In the genomic region with DNA sequence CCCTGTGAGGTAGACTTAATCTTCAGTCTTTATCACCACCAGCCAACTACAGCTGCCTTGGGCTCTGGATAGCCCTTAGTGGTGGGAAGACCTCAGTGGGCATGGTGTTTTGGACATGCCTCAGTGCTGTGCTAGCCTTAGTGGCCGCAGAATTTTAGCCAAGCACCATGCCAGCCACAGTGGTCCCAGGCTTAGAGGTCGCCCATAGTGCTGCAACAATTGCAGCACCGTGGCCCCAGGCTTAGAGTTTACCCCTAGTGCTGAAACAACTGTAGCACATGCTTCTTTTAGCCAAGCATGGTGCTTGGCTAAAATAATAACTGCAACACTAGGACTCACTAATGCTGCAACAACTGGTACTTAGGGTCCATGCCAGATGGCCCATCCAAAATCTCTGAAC, we compare ENCODE assay signal across 21 cellular contexts. TPM values are rescaled to one million over a fixed set of nuclear protein-coding genes. Genes with fewer than 3 reads are reported as not detected.
DNase-seq lines count a peak whose midpoint lies in the region; ATAC-seq, FAIRE-seq and TF ChIP-seq lines count a peak whose summit lies in the region.
"Had no signal": no experiment of that assay in that cellular context is flagged by ENCODE, and none has a peak within 500 bp of the region (broad histone marks: within the 10 kb centered on the region; RNA-seq: fewer than 3 reads in every experiment).

No MANE protein-coding gene starts in this region.

- TF ChIP-seq CTCF in bronchial epithelial cell (IDR thresholded peaks at IDR 0.05; ENCODE audit: insufficient read depth, low read length, severe bottlenecking) (no peak), osteocyte (IDR thresholded peaks at IDR 0.05) (no peak)

- peak overlapping the region; percentile 69 for H3K27ac Mint-ChIP-seq in osteocyte (ENCODE audit: unreplicated experiment)
- H3K27ac Mint-ChIP-seq: CD4-positive, alpha-beta memory T cell had no signal

- H3K4me1 Mint-ChIP-seq in osteocyte (ENCODE audit: unreplicated experiment), result peaks cover 22% of the 10 kb centered on the region
- H3K4me1 Mint-ChIP-seq: CD4-positive, alpha-beta memory T cell had no signal

- ATAC-seq in HG03457 (IDR thresholded peaks at IDR 0.05; ENCODE audit: unreplicated experiment), result no peak

- no peaks in the 10 kb centered on the region for H3K36me3 ChIP-seq in bronchial epithelial cell (ENCODE audit: control insufficient read depth, insufficient read depth, low read length)

- H3K27me3 Mint-ChIP-seq in osteocyte (ENCODE audit: unreplicated experiment), result no peaks in the 10 kb centered on the region
- H3K27me3 Mint-ChIP-seq: CD4-positive, alpha-beta memory T cell had no signal

- DNase-seq in NCI-H82 (lab: John Stamatoyannopoulos, UW), result peak; percentile 76
- DNase-seq in bronchial epithelial cell (ENCODE audit: low read depth), result no peak
- DNase-seq in osteocyte (ENCODE audit: extremely low spot score, unreplicated experiment), result no peak
- no peak for DNase-seq in cerebellar nuclear complex (lab: John Stamatoyannopoulos, UW)
- no peak for DNase-seq in GM19238 (ENCODE audit: insufficient read length, low spot score)
- no peak for DNase-seq in activated naive CD4-positive, alpha-beta T cell treated with anti-CD3 and anti-CD28 coated beads, Interleukin-2, amount 50 U/mL, for 16 hours
- DNase-seq: C1 segment of cervical spinal cord; Calu3; CD4-positive, alpha-beta memory T cell; COR-L47; DMS53; DMS79 treated with DMSO at 0.1 percent for 48 hours; GF-D8; GM23248; H7; HCEC 1CT had no signal

- H3K4me3 Mint-ChIP-seq in osteocyte (ENCODE audit: unreplicated experiment), result no peak overlapping the region
- H3K4me3 Mint-ChIP-seq: CD4-positive, alpha-beta memory T cell had no signal

- H3K9me3 Mint-ChIP-seq in osteocyte (ENCODE audit: unreplicated experiment), result no peaks in the 10 kb centered on the region
- H3K9me3 Mint-ChIP-seq: CD4-positive, alpha-beta memory T cell had no signal

- peaks cover 4% of the 10 kb centered on the region for H3K36me3 Mint-ChIP-seq in osteocyte (ENCODE audit: unreplicated experiment)
- H3K36me3 Mint-ChIP-seq: CD4-positive, alpha-beta memory T cell had no signal

- peak; percentile 18 for FAIRE-seq in bronchial epithelial cell (lab: Jason Lieb, UNC)
- FAIRE-seq: GM12891, GM19239, H1 had no signal

- no peak overlapping the region for H3K4me3 ChIP-seq in bronchial epithelial cell (ENCODE audit: low read depth, low read length)
- H3K4me3 ChIP-seq: GM23248 had no signal

- H3K27me3 ChIP-seq in bronchial epithelial cell (ENCODE audit: control insufficient read depth, insufficient read depth, low read length), result no peaks in the 10 kb centered on the region

RNA-seq across cellular contexts. Expression of a gene that starts 38.9 kb away (rescaled TPM):
- total RNA-seq in bronchial epithelial cell (0.13 and 0.26 TPM in 2 replicates), osteocyte (0.50 and 1.2 TPM in 2 replicates)
- total RNA-seq: G401, H1, H7 had no signal
